29 cellular contexts compared by ENCODE assay signal in genomic region chr7:47239034-47239433, GRCh38.
"Had no signal": no experiment of that assay in that cellular context is flagged by ENCODE, and none has a peak within 500 bp of the region (broad histone marks: within the 10 kb centered on the region; RNA-seq: fewer than 3 reads in every experiment).

No MANE protein-coding gene starts in this region.

- DNase-seq: activated CD4-positive, alpha-beta memory T cell treated with anti-CD3 and anti-CD28 coated beads, Interleukin-2, amount 10 ng/mL, durations not matched to agents 7 days and 5 days; activated CD4-positive, alpha-beta T cell treated with anti-CD3 and anti-CD28 coated beads for 1 hour; activated CD4-positive, alpha-beta T cell treated with anti-CD3 and anti-CD28 coated beads, Interleukin-2, amount 10 ng/mL, durations not matched to agents 7 days and 5 days; activated CD8-positive, alpha-beta memory T cell treated with anti-CD3 and anti-CD28 coated beads, Interleukin-2, amount 50 U/mL, for 48 hours; activated naive CD8-positive, alpha-beta T cell treated with anti-CD3 and anti-CD28 coated beads, Interleukin-2, amount 50 U/mL, for 24 hours; activated T-cell treated with anti-CD3 and anti-CD28 coated beads, Interleukin-2, amount 50 U/mL, for 4 hours; endodermal cell; hippocampal formation; immature natural killer cell; kidney glomerular epithelial cell; left lung; naive B cell; nephron progenitor cell; pancreas; retina; stimulated activated CD4-positive, alpha-beta T cell treated with anti-CD3 and anti-CD28 coated beads, Interleukin-1b, Interleukin-23, amount 100 ng/mL, for 48 hours; stimulated activated CD4-positive, alpha-beta T cell treated with anti-CD3 and anti-CD28 coated beads, Interleukin-4, amount 100 ng/mL, for 4 hours; stimulated activated CD8-positive, alpha-beta memory T cell treated with anti-CD3 and anti-CD28 coated beads, Interleukin-4, amount 100 ng/mL, for 48 hours; stimulated activated naive B cell treated with anti-CD40 and anti-IgM and Interleukin-4, amounts not matched to agents 10 μg/mL and 1 μg/mL and 100 μg/mL, for 72 hours; stomach; T-helper 17 cell; T1000 had no signal

- H3K4me1 ChIP-seq: left lung, pancreas, prostate gland, stomach had no signal

- H3K27me3 ChIP-seq: left lung, pancreas, stomach, tibial nerve had no signal

- H3K36me3 ChIP-seq: left lung, neutrophil, pancreas, prostate gland, stomach, tibial nerve had no signal

- H3K27ac ChIP-seq: left lung, neutrophil, pancreas, prostate gland, stomach had no signal

- H3K4me3 ChIP-seq: left lung, lung, pancreas, prostate gland, smooth muscle cell, stomach, tibial nerve had no signal

- ATAC-seq: activated naive CD8-positive, alpha-beta T cell treated with anti-CD3 and anti-CD28 coated beads, Interleukin-2, amount 50 U/mL, for 24 hours; activated T-cell treated with anti-CD3 and anti-CD28 coated beads, Interleukin-2, amount 50 U/mL, for 4 hours; activated T-helper 17 cell treated with anti-CD3 and anti-CD28 coated beads, Interleukin-2, amount 50 U/mL, for 72 hours; SK-N-SH treated with all-trans-retinoic acid at 6 μM for 48 hours; stimulated activated naive B cell treated with anti-CD40 and anti-IgM and Interleukin-4, amounts not matched to agents 10 μg/mL and 1 μg/mL and 100 μg/mL, for 72 hours; T-helper 17 cell had no signal

- H3K9me3 ChIP-seq: left lung, neutrophil, pancreas, prostate gland, stomach, tibial nerve had no signal
